ENCODE assay signal across 23 cellular contexts in the genomic region with DNA sequence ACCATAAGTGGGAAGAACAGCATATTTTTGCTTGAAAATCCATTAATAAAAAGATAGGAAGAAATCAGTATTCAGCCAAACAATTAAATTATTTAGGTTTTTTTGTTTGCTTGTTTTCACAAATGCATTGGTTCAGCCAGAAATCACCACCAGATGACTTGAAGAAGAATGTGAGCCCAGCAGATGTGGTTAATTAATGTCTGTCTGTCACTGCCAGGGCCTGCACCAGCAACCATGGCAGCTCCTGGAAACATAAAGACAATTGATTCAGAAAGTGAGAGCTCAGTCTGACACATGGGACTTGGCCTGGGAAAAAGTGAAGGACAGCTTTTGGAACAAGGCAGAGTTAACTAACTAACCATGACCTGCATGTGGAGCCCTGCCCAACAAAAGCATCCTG.
DNase-seq lines count a peak whose midpoint lies in the region; ATAC-seq, FAIRE-seq and TF ChIP-seq lines count a peak whose summit lies in the region.
"Had no signal": no experiment of that assay in that cellular context is flagged by ENCODE, and none has a peak within 500 bp of the region (broad histone marks: within the 10 kb centered on the region; RNA-seq: fewer than 3 reads in every experiment).

No MANE protein-coding gene starts in this region.

- H3K36me3 ChIP-seq in astrocyte (ENCODE audit: insufficient read depth, low read length), result no peaks in the 10 kb centered on the region
- no peaks in the 10 kb centered on the region for H3K36me3 ChIP-seq in subcutaneous abdominal adipose tissue (ENCODE audit: control insufficient read depth in 5 of 5, insufficient read depth in 5 of 5, low read length in 5 of 5)
- H3K36me3 ChIP-seq in adrenal gland (replicated peaks in 1 of 2), result no peaks in the 10 kb centered on the region
- H3K36me3 ChIP-seq: BLaER1 had no signal

- H3K4me1 Mint-ChIP-seq in astrocyte (ENCODE audit: low read depth, unreplicated experiment), result no peaks in the 10 kb centered on the region
- H3K4me1 Mint-ChIP-seq: B cell, GM23338, H9 had no signal

- no peaks in the 10 kb centered on the region for H4K20me1 ChIP-seq in astrocyte (ENCODE audit: insufficient read depth, low read length)
- H4K20me1 ChIP-seq: BLaER1 had no signal

- H2AFZ ChIP-seq in astrocyte (ENCODE audit: low read depth, low read length), result no peak overlapping the region
- H2AFZ ChIP-seq: GM23338 had no signal

- H3K27ac Mint-ChIP-seq in astrocyte (ENCODE audit: unreplicated experiment), result no peak overlapping the region
- H3K27ac Mint-ChIP-seq: B cell; CD14-positive monocyte; CD4-positive, alpha-beta T cell; CD8-positive, alpha-beta memory T cell; GM23338; H9 had no signal

- no peaks in the 10 kb centered on the region for H3K36me3 Mint-ChIP-seq in astrocyte (ENCODE audit: low read depth, unreplicated experiment)
- H3K36me3 Mint-ChIP-seq: CD14-positive monocyte; CD8-positive, alpha-beta memory T cell had no signal

- H3K4me3 ChIP-seq in astrocyte (ENCODE audit: insufficient read depth, low read depth, low read length), result no peak overlapping the region
- H3K4me3 ChIP-seq in fibroblast of mammary gland (ENCODE audit: control insufficient read depth, low read depth, low read length), result no peak overlapping the region
- H3K4me3 ChIP-seq in subcutaneous abdominal adipose tissue (ENCODE audit: low read depth in 1 of 5, low read length in 5 of 5), result no peak overlapping the region
- H3K4me3 ChIP-seq in adrenal gland, result no peak overlapping the region
- H3K4me3 ChIP-seq: BLaER1, GM12878, GM23338 had no signal

- TF ChIP-seq POLR2A in adrenal gland (IDR thresholded peaks at IDR 0.05), result no peak

- ATAC-seq in GM18907 (IDR thresholded peaks at IDR 0.05; ENCODE audit: unreplicated experiment), result no peak
- ATAC-seq: GM12878, GM23338, HCT116 had no signal

- DNase-seq in NCI-H446 treated with DMSO at 0.1 percent for 48 hours (lab: John Stamatoyannopoulos, UW), result peak; percentile 25
- DNase-seq in astrocyte (ENCODE audit: low read depth), result no peak
- peak; percentile 36 for DNase-seq in fibroblast of mammary gland (ENCODE audit: low read depth)
- DNase-seq in 8988T, result no peak
- DNase-seq in NCI-H1417 treated with DMSO at 0.1 percent for 48 hours (lab: John Stamatoyannopoulos, UW), result no peak
- DNase-seq in adrenal gland, result no peak
- DNase-seq: CD4-positive, alpha-beta T cell; CD8-positive, alpha-beta memory T cell; DMS 273 treated with DMSO at 0.1 percent for 48 hours; DMS79; EL; GDM1; H9 had no signal

- H3K9ac ChIP-seq in astrocyte (ENCODE audit: low read length), result no peak overlapping the region
- H3K9ac ChIP-seq in subcutaneous abdominal adipose tissue (ENCODE audit: low read length in 5 of 5), result no peak overlapping the region
- H3K9ac ChIP-seq: BLaER1 had no signal

- peak; percentile 45 for FAIRE-seq in astrocyte (lab: Jason Lieb, UNC)
- FAIRE-seq: A204.1, D721Med, GM12878 had no signal

- no peaks in the 10 kb centered on the region for H3K4me1 ChIP-seq in astrocyte (ENCODE audit: insufficient read depth, low read length)
- H3K4me1 ChIP-seq in subcutaneous abdominal adipose tissue (ENCODE audit: control insufficient read depth in 5 of 5, insufficient read depth in 5 of 5, low read length in 5 of 5), result peaks cover 0 to 41% (median 11%) of the 10 kb centered on the region in 5 donors
- no peaks in the 10 kb centered on the region for H3K4me1 ChIP-seq in adrenal gland (replicated peaks in 1 of 2)

- no peaks in the 10 kb centered on the region for H3K9me3 Mint-ChIP-seq in astrocyte (ENCODE audit: unreplicated experiment)
- H3K9me3 Mint-ChIP-seq: CD4-positive, alpha-beta T cell; CD8-positive, alpha-beta memory T cell; GM23338 had no signal

- H3K27ac ChIP-seq in astrocyte (ENCODE audit: low read depth, low read length) (no peak overlapping the region), subcutaneous abdominal adipose tissue (ENCODE audit: low read depth, low read length) (peak overlapping the region; percentile 31), adrenal gland (no peak overlapping the region)
- H3K27ac ChIP-seq: BLaER1 had no signal

- H3K9me3 ChIP-seq in astrocyte (ENCODE audit: insufficient read depth, low read depth, low read length) (no peaks in the 10 kb centered on the region), subcutaneous abdominal adipose tissue (ENCODE audit: control insufficient read depth in 5 of 5, low read length in 5 of 5) (no peaks in the 10 kb centered on the region), adrenal gland (replicated peaks in 1 of 3) (no peaks in the 10 kb centered on the region)
- H3K9me3 ChIP-seq: BLaER1 had no signal

- intact Hi-C loops in adrenal gland (cut with DNase I), result no loop called here

- no peak for TF ChIP-seq CTCF in astrocyte (IDR thresholded peaks at IDR 0.05; ENCODE audit: insufficient read depth, low read depth, low read length)
- no peak for TF ChIP-seq CTCF in fibroblast of mammary gland (conservative IDR thresholded peaks at IDR 0.05; ENCODE audit: control insufficient read depth, insufficient read depth, low read depth, low read length)
- no peak for TF ChIP-seq CTCF in adrenal gland (IDR thresholded peaks at IDR 0.05)

- no peaks in the 10 kb centered on the region for H3K79me2 ChIP-seq in astrocyte (ENCODE audit: insufficient read depth, low read length)

- no peak overlapping the region for H3K4me2 ChIP-seq in astrocyte (ENCODE audit: low read length)
- H3K4me2 ChIP-seq: BLaER1, GM23338 had no signal

- no peak overlapping the region for H3K4me3 Mint-ChIP-seq in astrocyte (ENCODE audit: unreplicated experiment)
- H3K4me3 Mint-ChIP-seq: B cell; CD14-positive monocyte; CD4-positive, alpha-beta T cell; CD8-positive, alpha-beta memory T cell; GM23338; H9 had no signal

- peaks cover 1% of the 10 kb centered on the region for H3K27me3 Mint-ChIP-seq in astrocyte (ENCODE audit: low read depth, unreplicated experiment)
- H3K27me3 Mint-ChIP-seq: CD4-positive, alpha-beta T cell had no signal

- no peaks in the 10 kb centered on the region for H3K27me3 ChIP-seq in astrocyte (ENCODE audit: insufficient read depth, low read length)
- H3K27me3 ChIP-seq in subcutaneous abdominal adipose tissue (ENCODE audit: control insufficient read depth in 5 of 5, insufficient read depth in 4 of 5, low read length in 5 of 5), result peaks cover 0 to 9% (median 0%) of the 10 kb centered on the region in 5 donors
- H3K27me3 ChIP-seq in adrenal gland, result peaks cover 5% of the 10 kb centered on the region

Comparison
In these comparisons a context has a peak if more than half of its experiments do, and no peak if none do; other contexts are left out.
1. DNase-seq: peak in NCI-H446 treated with DMSO at 0.1 percent for 48 hours (single experiment) and fibroblast of mammary gland (single experiment); none in astrocyte (single experiment), 8988T (single experiment), NCI-H1417 treated with DMSO at 0.1 percent for 48 hours (single experiment) and adrenal gland (0 of 7).